Comparison of ENCODE assay signal across 9 cellular contexts in the genomic region with DNA sequence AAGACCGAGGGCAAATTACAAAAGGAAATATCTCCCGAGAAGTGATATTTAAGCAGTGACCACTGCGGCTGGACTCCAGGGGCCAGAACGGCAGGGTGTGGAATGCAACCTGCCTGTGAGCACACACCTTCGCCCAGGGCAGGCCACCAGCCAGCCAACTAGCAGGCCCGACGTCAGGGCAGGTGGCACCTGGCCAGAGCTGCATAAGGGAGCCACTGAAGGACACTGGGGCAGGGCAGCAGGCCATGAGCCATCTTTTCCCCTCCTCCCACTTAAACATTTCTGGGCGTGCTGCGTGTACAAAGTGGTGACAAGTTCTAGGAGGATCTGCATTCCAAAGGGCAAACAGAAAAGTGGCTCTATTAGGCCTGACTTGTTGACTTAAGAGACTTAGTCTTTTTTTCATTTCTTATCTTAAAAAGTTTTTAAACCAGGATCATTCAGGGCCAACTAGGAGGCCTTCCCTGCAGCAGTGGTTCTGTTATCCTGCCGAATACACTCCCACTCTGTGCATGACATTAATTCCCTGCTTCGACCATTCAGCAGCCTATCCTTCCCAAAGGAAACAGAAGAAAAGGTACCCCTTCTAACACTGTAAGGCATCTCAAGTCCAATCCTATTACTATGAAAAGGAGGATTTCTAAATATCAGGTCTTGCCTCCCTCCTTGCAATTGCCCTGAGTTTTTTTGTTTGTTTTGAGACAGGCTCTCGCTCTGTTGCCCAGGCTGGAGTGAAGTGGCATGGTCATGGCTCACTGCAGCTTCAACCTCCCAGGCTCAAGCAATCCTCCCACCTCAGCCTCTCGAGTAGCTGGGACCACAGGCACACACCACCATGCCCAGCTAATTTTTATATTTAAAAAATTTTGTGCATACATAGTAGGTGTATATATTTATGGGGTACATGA.
DNase-seq lines count a peak whose midpoint lies in the region; ATAC-seq, FAIRE-seq and TF ChIP-seq lines count a peak whose summit lies in the region.
"Had no signal": no experiment of that assay in that cellular context is flagged by ENCODE, and none has a peak within 500 bp of the region (broad histone marks: within the 10 kb centered on the region; RNA-seq: fewer than 3 reads in every experiment).

No MANE protein-coding gene starts in this region.

- H3K9me3 ChIP-seq in A549: no peaks in the 10 kb centered on the region

- POLR2A ChIA-PET in A549 (lab: Yijun Ruan, JAX): no interaction called here

- H3K4me2 ChIP-seq in A549: peak overlapping the region; percentile 69

- H3K36me3 Mint-ChIP-seq in nephron (ENCODE audit: low read depth): peaks cover 38% of the 10 kb centered on the region

- ATAC-seq in A549 (peak; percentile 73 to 82), HG02571 (IDR thresholded peaks at IDR 0.05; ENCODE audit: unreplicated experiment) (no peak), HG03097 (IDR thresholded peaks at IDR 0.05; ENCODE audit: low FRiP score, unreplicated experiment) (no peak), GM21528 (IDR thresholded peaks at IDR 0.05; ENCODE audit: low FRiP score, unreplicated experiment) (no peak), HG03521 (IDR thresholded peaks at IDR 0.05; ENCODE audit: unreplicated experiment) (no peak)

- H3K4me3 Mint-ChIP-seq in nephron: no peak overlapping the region

- peak in 1 of 2 experiments; percentile 25; a peak in 1 of 5 replicates for TF ChIP-seq EP300 in A549 (IDR thresholded peaks at IDR 0.05)

- no peak for TF ChIP-seq POLR2A in A549 (IDR thresholded peaks at IDR 0.05; ENCODE audit: low read length)

- no peak for TF ChIP-seq CTCF in A549 (IDR thresholded peaks at IDR 0.05)
- no peak for TF ChIP-seq CTCF in fibroblast of pulmonary artery (IDR thresholded peaks at IDR 0.05; ENCODE audit: low read length, missing control alignments)
- TF ChIP-seq CTCF in nephron (IDR thresholded peaks at IDR 0.05; ENCODE audit: unreplicated experiment in 3 of 3): no peak

- H3K27ac Mint-ChIP-seq in nephron: peak overlapping the region; percentile 49 to 84 (median 72)

- DNase-seq in A549 (ENCODE audit: low read depth in 1 of 2, low spot score in 1 of 2) (peak in 1 of 2 experiments; percentile 84), NCI-H774 (lab: John Stamatoyannopoulos, UW) (peak; percentile 69), fibroblast of pulmonary artery (ENCODE audit: low read depth) (peak; percentile 76)

- H3K4me3 ChIP-seq in A549 (no peak overlapping the region; the same call in 2 of the 3 replicates), fibroblast of pulmonary artery (replicated peaks; ENCODE audit: low read depth, low read length) (no peak overlapping the region)
- H3K4me3 ChIP-seq: skin epidermis had no signal

- H3K9me3 Mint-ChIP-seq in nephron: no peaks in the 10 kb centered on the region

- H3K4me1 Mint-ChIP-seq in nephron: peaks cover 48% of the 10 kb centered on the region

- no peaks in the 10 kb centered on the region for H3K27me3 Mint-ChIP-seq in nephron (ENCODE audit: low read depth)

- peak overlapping the region; percentile 73 to 83 for H3K27ac ChIP-seq in A549

- FAIRE-seq in A549 (lab: Jason Lieb, UNC): no peak

- CTCF ChIA-PET in A549 (lab: Yijun Ruan, JAX): interaction anchor here (1.0 to 1.2 kb wide), 2 partner anchors 13 to 22 kb away, joined by 3 read pairs; no protein-coding TSS in a partner anchor

- 9% methylated on average over 13 of the region's 13 CpGs for WGBS in A549 (ENCODE audit: missing lambda C conversion rate)

- H3K4me1 ChIP-seq in A549: peaks cover 82% of the 10 kb centered on the region

- TF ChIP-seq RAD21 in A549 (conservative IDR thresholded peaks at IDR 0.05 in 1 of 2, IDR thresholded peaks at IDR 0.05 in 1 of 2): no peak; a peak in 1 of 5 replicates

TF ChIP-seq in A549, 52 proteins besides CTCF, POLR2A, EP300 and RAD21:
- no peak for TF ChIP-seq NR3C1 (IDR thresholded peaks at IDR 0.05)
- TF ChIP-seq GATA3 (IDR thresholded peaks at IDR 0.05; ENCODE audit: borderline replicate concordance): peak; percentile 52; the same call in 1 of the 2 replicates
- no peak for TF ChIP-seq CHD2 (IDR thresholded peaks at IDR 0.05; ENCODE audit: low read length, partially characterized antibody)
- no peak for TF ChIP-seq EHMT2 (IDR thresholded peaks at IDR 0.05; ENCODE audit: low read depth)
- TF ChIP-seq, protein P1, sequence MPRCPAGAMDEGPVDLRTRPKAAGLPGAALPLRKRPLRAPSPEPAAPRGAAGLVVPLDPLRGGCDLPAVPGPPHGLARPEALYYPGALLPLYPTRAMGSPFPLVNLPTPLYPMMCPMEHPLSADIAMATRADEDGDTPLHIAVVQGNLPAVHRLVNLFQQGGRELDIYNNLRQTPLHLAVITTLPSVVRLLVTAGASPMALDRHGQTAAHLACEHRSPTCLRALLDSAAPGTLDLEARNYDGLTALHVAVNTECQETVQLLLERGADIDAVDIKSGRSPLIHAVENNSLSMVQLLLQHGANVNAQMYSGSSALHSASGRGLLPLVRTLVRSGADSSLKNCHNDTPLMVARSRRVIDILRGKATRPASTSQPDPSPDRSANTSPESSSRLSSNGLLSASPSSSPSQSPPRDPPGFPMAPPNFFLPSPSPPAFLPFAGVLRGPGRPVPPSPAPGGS (IDR thresholded peaks at IDR 0.05): peak; percentile 17; the same call in 1 of the 3 replicates
- no peak for TF ChIP-seq KDM5A (IDR thresholded peaks at IDR 0.05)
- TF ChIP-seq MAFK (IDR thresholded peaks at IDR 0.05; ENCODE audit: partially characterized antibody): no peak
- no peak for TF ChIP-seq RCOR1 (IDR thresholded peaks at IDR 0.05; ENCODE audit: low read depth, low read length)
- TF ChIP-seq MAX (IDR thresholded peaks at IDR 0.05): peak; percentile 57
- no peak for TF ChIP-seq CBX2 (IDR thresholded peaks at IDR 0.05; ENCODE audit: borderline replicate concordance, low read depth)
- TF ChIP-seq ZNF302 (CRISPR knock-in tag; IDR thresholded peaks at IDR 0.05): no peak
- no peak for TF ChIP-seq PBX3 (IDR thresholded peaks at IDR 0.05)
- TF ChIP-seq CEBPB (IDR thresholded peaks at IDR 0.05): 0 out of 4 replicates have a peak, but pooled peaks of 1 of the 2 experiments have one; percentile 2
- peak in 1 of 2 experiments; percentile 50; a peak in 1 of 5 replicates for TF ChIP-seq JUN (IDR thresholded peaks at IDR 0.05)
- TF ChIP-seq HOXB13 (CRISPR knock-in tag; IDR thresholded peaks at IDR 0.05; ENCODE audit: low read depth): no peak
- TF ChIP-seq HES2 (IDR thresholded peaks at IDR 0.05): no peak
- TF ChIP-seq ZFP36 (IDR thresholded peaks at IDR 0.05; ENCODE audit: borderline replicate concordance, partially characterized antibody): no peak

Comparison
In these comparisons a context has a peak if more than half of its experiments do, and no peak if none do; other contexts are left out.
1. ATAC-seq: peak in A549 (2 of 2); none in HG02571 (single experiment), HG03097 (single experiment), GM21528 (single experiment) and HG03521 (single experiment).